10 cellular contexts compared by ENCODE assay signal in the genomic region with DNA sequence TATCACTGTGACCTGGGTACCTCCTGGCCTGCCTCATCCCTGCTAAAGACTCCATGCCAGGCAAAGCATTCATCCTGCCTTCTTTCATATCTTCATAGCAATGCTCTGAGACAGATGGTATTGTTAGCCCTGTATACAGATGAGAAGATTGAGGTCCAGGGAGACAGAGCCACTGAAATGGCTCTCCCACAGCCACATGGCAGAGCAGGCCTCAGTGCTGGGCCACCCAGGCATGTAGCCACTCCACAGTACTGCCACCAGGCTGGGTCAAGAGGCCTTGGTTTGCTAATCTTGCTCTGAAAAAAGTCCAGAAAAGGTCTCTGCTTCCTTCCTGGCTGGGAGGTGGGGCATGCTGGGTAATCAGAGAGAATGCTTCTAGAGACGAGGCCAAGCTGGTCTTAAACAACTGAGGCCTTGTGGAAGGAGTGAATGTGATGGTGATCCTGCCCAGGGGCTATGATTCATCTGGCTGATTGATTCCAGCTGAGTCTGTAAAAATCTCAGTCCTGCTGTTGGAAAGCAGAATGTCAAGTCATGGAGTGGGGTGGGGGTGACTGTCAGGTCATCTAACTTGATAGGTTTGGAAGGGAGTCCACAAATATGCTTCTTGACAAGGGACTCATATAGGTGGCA. TPM values are rescaled to one million over a fixed set of nuclear protein-coding genes. Genes with fewer than 3 reads are reported as not detected.
DNase-seq lines count a peak whose midpoint lies in the region; ATAC-seq and TF ChIP-seq lines count a peak whose summit lies in the region.
"Had no signal": no experiment of that assay in that cellular context is flagged by ENCODE, and none has a peak within 500 bp of the region (broad histone marks: within the 10 kb centered on the region; RNA-seq: fewer than 3 reads in every experiment).

No MANE protein-coding gene starts in this region.

- CTCF ChIA-PET in activated CD8-positive, alpha-beta T cell treated with anti-CD3 and anti-CD28 coated beads for 36 hours (lab: Charles Lee) = interaction anchor here (0.6 to 3.1 kb wide), 3 partner anchors 19 to 69 kb away, joined by 3 to 14 read pairs (median 8); no protein-coding TSS in a partner anchor

- no peak for ATAC-seq in activated CD8-positive, alpha-beta T cell treated with anti-CD3 and anti-CD28 coated beads for 36 hours
- ATAC-seq in HG03108 (IDR thresholded peaks at IDR 0.05; ENCODE audit: unreplicated experiment) = no peak
- ATAC-seq: stimulated activated naive B cell treated with anti-CD40 and anti-IgM and Interleukin-4, amounts not matched to agents 10 μg/mL and 1 μg/mL and 100 μg/mL, for 72 hours had no signal

- H3K27ac ChIP-seq in skin epidermis = peak overlapping the region in 17 of 21 experiments; percentile 6 to 79 (median 46)

- no peak overlapping the region for H3K4me3 Mint-ChIP-seq in activated CD8-positive, alpha-beta T cell treated with anti-CD3 and anti-CD28 coated beads for 36 hours
- H3K4me3 Mint-ChIP-seq: memory B cell; stimulated activated naive B cell treated with anti-CD40 and anti-IgM and Interleukin-4, amounts not matched to agents 10 μg/mL and 1 μg/mL and 100 μg/mL, for 72 hours had no signal

- peaks cover 55% of the 10 kb centered on the region for H3K36me3 Mint-ChIP-seq in activated CD8-positive, alpha-beta T cell treated with anti-CD3 and anti-CD28 coated beads for 36 hours (ENCODE audit: low read depth)

- H3K4me1 Mint-ChIP-seq in activated CD8-positive, alpha-beta T cell treated with anti-CD3 and anti-CD28 coated beads for 36 hours (ENCODE audit: low read depth) = peaks cover 38% of the 10 kb centered on the region

- no peak for TF ChIP-seq CTCF in activated CD8-positive, alpha-beta T cell treated with anti-CD3 and anti-CD28 coated beads for 36 hours (IDR thresholded peaks at IDR 0.05)

- DNase-seq in HCEC 1CT (peak; percentile 91), foreskin melanocyte (peak; percentile 97), NCI-H774 (lab: John Stamatoyannopoulos, UW) (no peak), pons (ENCODE audit: low spot score) (no peak)
- DNase-seq in activated CD8-positive, alpha-beta T cell treated with anti-CD3 and anti-CD28 coated beads for 36 hours = no peak
- DNase-seq: NCI-H1694 treated with DMSO at 0.1 percent for 48 hours; stimulated activated naive B cell treated with anti-CD40 and anti-IgM and Interleukin-4, amounts not matched to agents 10 μg/mL and 1 μg/mL and 100 μg/mL, for 72 hours had no signal

- H3K27me3 Mint-ChIP-seq in activated CD8-positive, alpha-beta T cell treated with anti-CD3 and anti-CD28 coated beads for 36 hours = no peaks in the 10 kb centered on the region
- H3K27me3 Mint-ChIP-seq: memory B cell; stimulated activated naive B cell treated with anti-CD40 and anti-IgM and Interleukin-4, amounts not matched to agents 10 μg/mL and 1 μg/mL and 100 μg/mL, for 72 hours had no signal

- intact Hi-C loops in activated CD8-positive, alpha-beta T cell treated with anti-CD3 and anti-CD28 coated beads for 36 hours (cut with micrococcal nuclease) = no loop called here

- H3K9me3 Mint-ChIP-seq in activated CD8-positive, alpha-beta T cell treated with anti-CD3 and anti-CD28 coated beads for 36 hours = no peaks in the 10 kb centered on the region
- H3K9me3 Mint-ChIP-seq: memory B cell; stimulated activated naive B cell treated with anti-CD40 and anti-IgM and Interleukin-4, amounts not matched to agents 10 μg/mL and 1 μg/mL and 100 μg/mL, for 72 hours had no signal

- H3K27ac Mint-ChIP-seq in activated CD8-positive, alpha-beta T cell treated with anti-CD3 and anti-CD28 coated beads for 36 hours = peak overlapping the region; percentile 83
- H3K27ac Mint-ChIP-seq: memory B cell; stimulated activated naive B cell treated with anti-CD40 and anti-IgM and Interleukin-4, amounts not matched to agents 10 μg/mL and 1 μg/mL and 100 μg/mL, for 72 hours had no signal

- POLR2A ChIA-PET in activated CD8-positive, alpha-beta T cell treated with anti-CD3 and anti-CD28 coated beads for 36 hours (lab: Charles Lee) = no interaction called here

- H3K4me3 ChIP-seq in skin epidermis = no peak overlapping the region

RNA-seq across cellular contexts. Expression of gene HM13, which starts 29.8 kb away (rescaled TPM):
- 10 to 100 TPM; 91.6 to 95.5 TPM for total RNA-seq in activated CD8-positive, alpha-beta T cell treated with anti-CD3 and anti-CD28 coated beads for 36 hours

Comparison
In these comparisons a context has a peak if more than half of its experiments do, and no peak if none do; other contexts are left out.
1. DNase-seq: peak in HCEC 1CT (single experiment) and foreskin melanocyte (single experiment); none in activated CD8-positive, alpha-beta T cell treated with anti-CD3 and anti-CD28 coated beads for 36 hours (single experiment), NCI-H774 (single experiment) and pons (single experiment).